8 cellular contexts compared by ENCODE assay signal in genomic region chr12:66352197-66352596, GRCh38. TPM values are rescaled to one million over a fixed set of nuclear protein-coding genes. Genes with fewer than 3 reads are reported as not detected.
DNase-seq lines count a peak whose midpoint lies in the region; ATAC-seq and TF ChIP-seq lines count a peak whose summit lies in the region.

No MANE protein-coding gene starts in this region.

- DNase-seq in BJ (ENCODE audit: low read depth), result no peak
- DNase-seq in GM23248, result peak; percentile 33
- peak; percentile 41 for DNase-seq in SK-N-SH
- DNase-seq in right cardiac atrium, result peak in 2 of 3 donors; percentile 49 to 55
- no peak for DNase-seq in NCI-H1048 (lab: John Stamatoyannopoulos, UW)
- DNase-seq in stimulated activated CD4-positive, alpha-beta T cell treated with anti-CD3 and anti-CD28 coated beads, Interleukin-4, amount 100 ng/mL, for 4 hours, result no peak
- no peak for DNase-seq in cerebellum (ENCODE audit: low spot score)
- DNase-seq in activated CD8-positive, alpha-beta memory T cell treated with anti-CD3 and anti-CD28 coated beads, Interleukin-2, amount 50 U/mL, for 4 hours, result no peak

- H3K4me1 ChIP-seq in GM23248 (ENCODE audit: insufficient read depth) (no peaks in the 10 kb centered on the region), SK-N-SH (ENCODE audit: control insufficient read depth in 1 of 2, insufficient read depth in 2 of 2, low read depth in 1 of 2, low read length in 1 of 2) (peaks cover 0 to 8% of the 10 kb centered on the region in 2 experiments; a peak in 1 of 4 replicates), right cardiac atrium (ENCODE audit: control insufficient read depth, insufficient read depth, low read length) (no peaks in the 10 kb centered on the region)

- H2AFZ ChIP-seq in GM23248 (no peak overlapping the region), SK-N-SH (ENCODE audit: low read depth) (no peak overlapping the region)

- no peak overlapping the region for H3K9ac ChIP-seq in GM23248
- no peak overlapping the region for H3K9ac ChIP-seq in SK-N-SH

- intact Hi-C loops in right cardiac atrium (cut with DNase I), result no loop called here

- peak in 1 of 2 donors; percentile 29 for ATAC-seq in right cardiac atrium

- no peaks in the 10 kb centered on the region for H3K36me3 ChIP-seq in BJ (ENCODE audit: control insufficient read depth, insufficient read depth, low read length)
- no peaks in the 10 kb centered on the region for H3K36me3 ChIP-seq in GM23248 (ENCODE audit: low read depth)
- no peaks in the 10 kb centered on the region for H3K36me3 ChIP-seq in SK-N-SH (replicated peaks in 1 of 2; ENCODE audit: control insufficient read depth in 1 of 2, insufficient read depth in 2 of 2, low read length in 1 of 2)

- peak; percentile 78 for TF ChIP-seq RAD21 in SK-N-SH (IDR thresholded peaks at IDR 0.05; ENCODE audit: low read length)

- H3F3A ChIP-seq in GM23248 (ENCODE audit: insufficient read depth) (no peaks in the 10 kb centered on the region), SK-N-SH (replicated peaks; ENCODE audit: insufficient read depth) (no peaks in the 10 kb centered on the region)

- H3K4me2 ChIP-seq in GM23248 (ENCODE audit: unreplicated experiment) (no peak overlapping the region), SK-N-SH (no peak overlapping the region)

- H4K20me1 ChIP-seq in GM23248 (ENCODE audit: insufficient read depth), result no peaks in the 10 kb centered on the region
- H4K20me1 ChIP-seq in SK-N-SH (ENCODE audit: insufficient read depth), result no peaks in the 10 kb centered on the region

- CTCF ChIA-PET in BJ (lab: Yijun Ruan, JAX) (interaction anchor here (1.0 to 2.2 kb wide), 3 partner anchors 16 to 342 kb away, joined by 3 to 12 read pairs (median 5); no protein-coding TSS in a partner anchor), SK-N-SH (lab: Yijun Ruan, JAX) (interaction anchor here (0.5 to 5.1 kb wide), 25 partner anchors 10 to 357 kb away, joined by 3 to 84 read pairs (median 4); no protein-coding TSS in a partner anchor)

- in situ Hi-C loops in GM23248 (cut with MboI), result no loop called here

- H3K79me2 ChIP-seq in GM23248 (ENCODE audit: insufficient read depth) (no peaks in the 10 kb centered on the region), SK-N-SH (ENCODE audit: insufficient read depth) (no peaks in the 10 kb centered on the region)

- H3K27ac ChIP-seq in GM23248, result no peak overlapping the region
- H3K27ac ChIP-seq in SK-N-SH (ENCODE audit: low read depth in 2 of 2, low read length in 1 of 2), result no peak overlapping the region
- no peak overlapping the region for H3K27ac ChIP-seq in right cardiac atrium (ENCODE audit: low read length)

- H3K9me2 ChIP-seq in GM23248 (ENCODE audit: insufficient read depth), result no peaks in the 10 kb centered on the region
- no peaks in the 10 kb centered on the region for H3K9me2 ChIP-seq in SK-N-SH

- no peak for TF ChIP-seq EP300 in SK-N-SH (IDR thresholded peaks at IDR 0.05; ENCODE audit: borderline replicate concordance in 1 of 2, low read depth in 1 of 2, low read length in 1 of 2)

- TF ChIP-seq CTCF in BJ (IDR thresholded peaks at IDR 0.05; ENCODE audit: insufficient read depth, low read depth, low read length), result peak; percentile 37; the same call in 1 of the 2 replicates
- peak; percentile 53 for TF ChIP-seq CTCF in SK-N-SH (IDR thresholded peaks at IDR 0.05)

- 75 to 77% methylated on average over 9 of the region's 9 CpGs for WGBS in GM23248 (ENCODE audit: low coverage in 1 of 2, low lambda C conversion rate in 2 of 2, missing lambda C conversion rate in 2 of 2), 2 experiments
- whole genome bisulfite sequencing in SK-N-SH (ENCODE audit: low lambda C conversion rate), result 70% methylated on average over 9 of the region's 9 CpGs
- WGBS in right cardiac atrium, result 83% methylated on average over 9 of the region's 9 CpGs

- H3K9me3 ChIP-seq in GM23248 (ENCODE audit: low read depth) (peaks cover 3% of the 10 kb centered on the region), SK-N-SH (no peaks in the 10 kb centered on the region), right cardiac atrium (ENCODE audit: control insufficient read depth, low read length) (no peaks in the 10 kb centered on the region)

- H3K4me3 ChIP-seq in BJ (ENCODE audit: low read depth, low read length) (no peak overlapping the region), GM23248 (no peak overlapping the region), SK-N-SH (ENCODE audit: low read depth in 2 of 2, low read length in 1 of 2) (no peak overlapping the region; a peak in 1 of 4 replicates), right cardiac atrium (ENCODE audit: low read length) (no peak overlapping the region)

- POLR2A ChIA-PET in BJ (lab: Charles Lee) (no interaction called here), SK-N-SH (lab: Yijun Ruan, JAX) (no interaction called here)

- H3K27me3 ChIP-seq in BJ (ENCODE audit: control insufficient read depth, insufficient read depth, low read length), result no peaks in the 10 kb centered on the region; the same call in 1 of the 2 replicates
- H3K27me3 ChIP-seq in GM23248 (replicated peaks; ENCODE audit: insufficient read depth), result no peaks in the 10 kb centered on the region
- no peaks in the 10 kb centered on the region for H3K27me3 ChIP-seq in SK-N-SH (ENCODE audit: insufficient read depth)
- H3K27me3 ChIP-seq in right cardiac atrium (ENCODE audit: control insufficient read depth, insufficient read depth), result no peaks in the 10 kb centered on the region

TF ChIP-seq in SK-N-SH, 30 proteins besides CTCF, POLR2A, EP300 and RAD21:
- TF ChIP-seq RXRA (IDR thresholded peaks at IDR 0.05; ENCODE audit: borderline replicate concordance, low read depth) (no peak), SMC3 (IDR thresholded peaks at IDR 0.05; ENCODE audit: low read depth, low read length) (peak; percentile 75), RFX5 (IDR thresholded peaks at IDR 0.05; ENCODE audit: low read length) (no peak)
- TF ChIP-seq, protein P1, sequence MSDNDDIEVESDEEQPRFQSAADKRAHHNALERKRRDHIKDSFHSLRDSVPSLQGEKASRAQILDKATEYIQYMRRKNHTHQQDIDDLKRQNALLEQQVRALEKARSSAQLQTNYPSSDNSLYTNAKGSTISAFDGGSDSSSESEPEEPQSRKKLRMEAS (IDR thresholded peaks at IDR 0.05; ENCODE audit: low read depth), result no peak

RNA-seq across cellular contexts. Expression of gene HELB, which starts 49.9 kb away (rescaled TPM):
- 0.61 and 1.2 TPM in 2 replicates for polyA plus RNA-seq in BJ (2011; rRNA removed)
- polyA minus RNA-seq in BJ (2011; rRNA and poly(A)+ RNA removed), result 2.3 and 2.5 TPM in 2 replicates
- total RNA-seq in GM23248 (2014; rRNA removed; shearing (Covaris generic)), result 0.86 and 0.89 TPM in 2 replicates
- polyA plus RNA-seq in GM23248 (2016; fragmentation: Nextera tagmentation; extraction: Ambion mirVana), result 0.50 and 1.2 TPM in 2 replicates
- polyA plus RNA-seq in SK-N-SH (2012; rRNA removed), result 0.38 and 0.54 TPM in 2 replicates
- 0.46 and 0.49 TPM in 2 replicates for polyA plus RNA-seq in SK-N-SH (2012; cell fraction: cytosol; rRNA removed)
- 1.0 and 1.8 TPM in 2 replicates for polyA plus RNA-seq in SK-N-SH (2012; cell fraction: nucleus; rRNA removed)
- 1 to 10 TPM in 3 of 4 donors, under 1 TPM in 1; 0.74 to 1.9 (median 1.2) TPM for total RNA-seq in right cardiac atrium
- 0.48 TPM for polyA plus RNA-seq in right cardiac atrium
- total RNA-seq in cerebellum, result 10.6 TPM

Comparison
In these comparisons a context has a peak if more than half of its experiments do, and no peak if none do; other contexts are left out.
1. DNase-seq: peak in GM23248 (single experiment), SK-N-SH (single experiment) and right cardiac atrium (2 of 3); none in BJ (single experiment), NCI-H1048 (single experiment), stimulated activated CD4-positive, alpha-beta T cell treated with anti-CD3 and anti-CD28 coated beads, Interleukin-4, amount 100 ng/mL, for 4 hours (0 of 2), cerebellum (single experiment) and activated CD8-positive, alpha-beta memory T cell treated with anti-CD3 and anti-CD28 coated beads, Interleukin-2, amount 50 U/mL, for 4 hours (single experiment).